Comparison of ENCODE assay signal across 23 cellular contexts in genomic region chr18:37182340-37183135, GRCh38.
"Had no signal": no experiment of that assay in that cellular context is flagged by ENCODE, and none has a peak within 500 bp of the region (broad histone marks: within the 10 kb centered on the region; RNA-seq: fewer than 3 reads in every experiment).

No MANE protein-coding gene starts in this region.

- H3K4me1 ChIP-seq: ascending aorta, Peyer's patch had no signal

- H3K27ac ChIP-seq: ascending aorta, cardiac muscle cell, KMS-11, Peyer's patch had no signal

- H3K36me3 ChIP-seq: ascending aorta, cardiac muscle cell, Peyer's patch had no signal

- H3K9me3 ChIP-seq: ascending aorta, Peyer's patch had no signal

- H3K4me3 ChIP-seq: ascending aorta, cardiac muscle cell, Peyer's patch had no signal

- ATAC-seq: activated CD8-positive, alpha-beta T cell treated with anti-CD3 and anti-CD28 coated beads, Interleukin-2, amount 10 ng/mL, durations not matched to agents 7 days and 5 days; PC-3 had no signal

- H3K27me3 ChIP-seq: ascending aorta, cardiac muscle cell, Peyer's patch had no signal

- DNase-seq: activated CD4-positive, alpha-beta T cell treated with anti-CD3 and anti-CD28 coated beads, Interleukin-2, amount 10 ng/mL, durations not matched to agents 24 days and 14 days; activated CD4-positive, alpha-beta T cell treated with anti-CD3 and anti-CD28 coated beads, Interleukin-2, amount 50 U/mL, for 4 hours; activated CD8-positive, alpha-beta T cell treated with anti-CD3 and anti-CD28 coated beads, Interleukin-2, amount 10 ng/mL, durations not matched to agents 7 days and 5 days; activated gamma-delta T cell; activated naive CD4-positive, alpha-beta T cell treated with Interleukin-2 at 50 U/mL for 16 hours; activated naive CD8-positive, alpha-beta T cell treated with anti-CD3 and anti-CD28 coated beads, Interleukin-2, amount 10 ng/mL, durations not matched to agents 7 days and 5 days; activated T-cell treated with anti-CD3 and anti-CD28 coated beads, Interleukin-2, amount 50 U/mL, for 24 hours; amygdala; NCI-H1105; NCI-H1417 treated with DMSO at 0.1 percent for 48 hours; NCI-H1694 treated with DMSO at 0.1 percent for 48 hours; NCI-H2029; NCI-H510A treated with DMSO at 0.1 percent for 48 hours; NCI-H526 treated with DMSO at 0.1 percent for 48 hours; NK-92 treated with Interleukin-12 subunit alpha and Interleukin-12 subunit beta, amount 100 ng/mL, for 24 hours; PC-3; Peyer's patch; RPMI8226; SW 1271; T1000 had no signal
